ENCODE assay signal across 1 cellular context in genomic region chr9:91905237-91905650, GRCh38.
A peak's percentile ranks its signal among the peaks of the same experiment; 100 is the strongest.
TF ChIP-seq lines count a peak whose summit lies in the region.

No MANE protein-coding gene starts in this region.

TF ChIP-seq in K562, 482 proteins besides CTCF, POLR2A, EP300 and RAD21 (continued from another document):
- TF ChIP-seq POLR2B (IDR thresholded peaks at IDR 0.05; ENCODE audit: low read depth, partially characterized antibody) (peak; percentile 35), HBP1 (CRISPR knock-in tag; IDR thresholded peaks at IDR 0.05) (peak; percentile 92), TCFL5 (CRISPR knock-in tag; conservative IDR thresholded peaks at IDR 0.05) (no peak), OTX1 (CRISPR knock-in tag; IDR thresholded peaks at IDR 0.05) (peak; percentile 88; the same call in 1 of the 2 replicates), LEF1 (IDR thresholded peaks at IDR 0.05) (peak; percentile 45), ARHGAP35 (IDR thresholded peaks at IDR 0.05; ENCODE audit: partially characterized antibody) (peak; percentile 57), HLTF (IDR thresholded peaks at IDR 0.05) (peak; percentile 88), SUPT5H (IDR thresholded peaks at IDR 0.05) (peak; percentile 69), MYBL2 (IDR thresholded peaks at IDR 0.05; ENCODE audit: low read depth) (peak; percentile 29; the same call in 1 of the 2 replicates), MYBL2 (CRISPR knock-in tag; IDR thresholded peaks at IDR 0.05; ENCODE audit: borderline replicate concordance) (no peak)
- TF ChIP-seq, protein P1, sequence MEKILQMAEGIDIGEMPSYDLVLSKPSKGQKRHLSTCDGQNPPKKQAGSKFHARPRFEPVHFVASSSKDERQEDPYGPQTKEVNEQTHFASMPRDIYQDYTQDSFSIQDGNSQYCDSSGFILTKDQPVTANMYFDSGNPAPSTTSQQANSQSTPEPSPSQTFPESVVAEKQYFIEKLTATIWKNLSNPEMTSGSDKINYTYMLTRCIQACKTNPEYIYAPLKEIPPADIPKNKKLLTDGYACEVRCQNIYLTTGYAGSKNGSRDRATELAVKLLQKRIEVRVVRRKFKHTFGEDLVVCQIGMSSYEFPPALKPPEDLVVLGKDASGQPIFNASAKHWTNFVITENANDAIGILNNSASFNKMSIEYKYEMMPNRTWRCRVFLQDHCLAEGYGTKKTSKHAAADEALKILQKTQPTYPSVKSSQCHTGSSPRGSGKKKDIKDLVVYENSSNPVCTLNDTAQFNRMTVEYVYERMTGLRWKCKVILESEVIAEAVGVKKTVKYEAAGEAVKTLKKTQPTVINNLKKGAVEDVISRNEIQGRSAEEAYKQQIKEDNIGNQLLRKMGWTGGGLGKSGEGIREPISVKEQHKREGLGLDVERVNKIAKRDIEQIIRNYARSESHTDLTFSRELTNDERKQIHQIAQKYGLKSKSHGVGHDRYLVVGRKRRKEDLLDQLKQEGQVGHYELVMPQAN (IDR thresholded peaks at IDR 0.05; ENCODE audit: borderline replicate concordance), result peak; percentile 81
- TF ChIP-seq, protein P2, sequence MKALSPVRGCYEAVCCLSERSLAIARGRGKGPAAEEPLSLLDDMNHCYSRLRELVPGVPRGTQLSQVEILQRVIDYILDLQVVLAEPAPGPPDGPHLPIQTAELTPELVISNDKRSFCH (CRISPR knock-in tag; IDR thresholded peaks at IDR 0.05), result no peak
- TF ChIP-seq, protein P2 (tag; IDR thresholded peaks at IDR 0.05), result 0 out of 2 replicates have a peak, but pooled peaks have one; percentile 22
